1 cellular context compared by ENCODE assay signal in the genomic region with DNA sequence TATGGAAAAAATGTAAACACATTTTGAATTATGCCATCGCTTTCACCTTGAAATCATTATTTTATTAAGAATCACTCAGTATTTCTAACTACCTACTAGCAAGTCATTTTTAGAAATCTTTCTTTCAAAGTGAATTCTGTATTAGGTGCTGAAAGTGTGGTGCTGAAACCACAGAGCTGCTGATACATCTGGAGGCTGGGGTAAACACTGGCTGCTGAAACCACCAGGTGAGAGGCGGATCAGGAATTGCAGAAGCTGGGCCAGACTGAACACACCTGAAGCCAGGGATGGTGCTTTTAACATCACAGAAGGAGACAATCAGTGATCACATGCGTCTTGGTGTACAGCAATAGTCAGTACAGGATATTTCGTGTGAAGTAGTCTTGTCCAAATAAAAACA.
TF ChIP-seq lines count a peak whose summit lies in the region.

No MANE protein-coding gene starts in this region.

TF ChIP-seq in endothelial cell of umbilical vein, 7 proteins besides CTCF, POLR2A, EP300 and RAD21:
- TF ChIP-seq EZH2 (IDR thresholded peaks at IDR 0.05; ENCODE audit: borderline replicate concordance, low read depth, low read length, severe bottlenecking) (no peak), MYC (IDR thresholded peaks at IDR 0.05; ENCODE audit: low read depth, low read length) (no peak), POLR2AphosphoS5 (IDR thresholded peaks at IDR 0.05; ENCODE audit: insufficient read depth, low read depth, low read length) (no peak), FOS (IDR thresholded peaks at IDR 0.05; ENCODE audit: borderline replicate concordance, insufficient read depth, low read length) (no peak), JUN (IDR thresholded peaks at IDR 0.05; ENCODE audit: borderline replicate concordance, insufficient read depth, insufficient read length, low read depth) (no peak), GATA2 (IDR thresholded peaks at IDR 0.05; ENCODE audit: insufficient read depth, insufficient read length, low read depth, low read length) (no peak)
- TF ChIP-seq, protein P1, sequence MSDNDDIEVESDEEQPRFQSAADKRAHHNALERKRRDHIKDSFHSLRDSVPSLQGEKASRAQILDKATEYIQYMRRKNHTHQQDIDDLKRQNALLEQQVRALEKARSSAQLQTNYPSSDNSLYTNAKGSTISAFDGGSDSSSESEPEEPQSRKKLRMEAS (IDR thresholded peaks at IDR 0.05; ENCODE audit: insufficient read depth, insufficient read length) = no peak
TF ChIP-seq in endothelial cell of umbilical vein: peak in this region for 0.
